In the genomic region with DNA sequence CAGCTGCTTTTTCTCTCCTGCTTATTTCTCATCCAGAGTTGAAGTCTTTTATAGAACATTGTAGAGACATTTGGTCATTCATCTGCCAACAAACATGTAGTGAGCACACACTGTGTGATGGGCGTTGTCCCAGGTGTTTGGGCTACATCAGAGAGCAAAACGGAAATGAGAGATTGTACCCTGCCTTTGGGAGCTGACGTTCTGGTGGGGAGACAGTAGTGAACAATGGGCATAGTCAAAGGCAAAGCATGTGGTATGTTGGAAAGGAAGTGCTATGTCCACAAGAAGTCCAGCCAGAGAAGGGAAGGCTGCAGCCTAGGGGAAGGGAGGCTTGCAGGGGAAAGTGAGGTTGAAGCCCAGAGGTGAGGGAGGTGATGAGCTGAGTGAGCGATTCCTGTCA, we compare ENCODE assay signal across 27 cellular contexts.
"Had no signal": no experiment of that assay in that cellular context is flagged by ENCODE, and none has a peak within 500 bp of the region (broad histone marks: within the 10 kb centered on the region; RNA-seq: fewer than 3 reads in every experiment).

No MANE protein-coding gene starts in this region.

- H3K27me3 ChIP-seq: colonic mucosa, foreskin keratinocyte, heart right ventricle, sigmoid colon, uterus had no signal

- FAIRE-seq: bronchial epithelial cell, small intestine, TTC549 had no signal

- H3K4me1 ChIP-seq: colonic mucosa, foreskin keratinocyte, heart right ventricle, sigmoid colon, uterus had no signal

- H3K36me3 Mint-ChIP-seq: activated naive CD8-positive, alpha-beta T cell had no signal

- H3K9me3 Mint-ChIP-seq: central memory CD8-positive, alpha-beta T cell; T-helper 1 cell treated with Interleukin-12 subunit alpha and Interleukin-12 subunit beta and Interleukin-4 antibody, amounts not matched to agents 30 μg/mL and 1 μg/mL, for 36 hours had no signal

- H3K4me1 Mint-ChIP-seq: central memory CD8-positive, alpha-beta T cell; nephron had no signal

- H3K4me3 ChIP-seq: colonic mucosa, heart right ventricle, lower lobe of right lung, mucosa of descending colon, sigmoid colon, thoracic aorta, uterus had no signal

- H3K36me3 ChIP-seq: colonic mucosa, heart right ventricle, lower lobe of right lung, sigmoid colon, thoracic aorta, uterus had no signal

- H3K27ac Mint-ChIP-seq: activated naive CD8-positive, alpha-beta T cell; nephron; T-helper 1 cell treated with Interleukin-12 subunit alpha and Interleukin-12 subunit beta and Interleukin-4 antibody, amounts not matched to agents 30 μg/mL and 1 μg/mL, for 36 hours had no signal

- DNase-seq: activated CD4-positive, alpha-beta T cell treated with anti-CD3 and anti-CD28 coated beads for 48 hours; activated CD4-positive, alpha-beta T cell treated with anti-CD3 and anti-CD28 coated beads, Interleukin-2, amount 50 U/mL, for 48 hours; activated CD8-positive, alpha-beta memory T cell treated with anti-CD3 and anti-CD28 coated beads for 24 hours; activated effector memory CD4-positive, alpha-beta T cell treated with Interleukin-2 at 50 U/mL for 16 hours; activated naive CD4-positive, alpha-beta T cell treated with Interleukin-2 at 50 U/mL for 16 hours; colonic mucosa; foreskin keratinocyte; heart right ventricle; kidney glomerular epithelial cell; lower lobe of right lung; mesendoderm; mucosa of descending colon; sigmoid colon; small intestine; stimulated activated naive CD4-positive, alpha-beta T cell; T-helper 9 cell; trophoblast cell; uterus had no signal

- H3K4me3 Mint-ChIP-seq: activated naive CD8-positive, alpha-beta T cell; central memory CD8-positive, alpha-beta T cell; nephron; T-helper 1 cell treated with Interleukin-12 subunit alpha and Interleukin-12 subunit beta and Interleukin-4 antibody, amounts not matched to agents 30 μg/mL and 1 μg/mL, for 36 hours had no signal

- ATAC-seq: esophagus mucosa, foreskin keratinocyte, heart right ventricle, left lobe of liver, mucosa of descending colon had no signal

- H3K9me3 ChIP-seq: colonic mucosa, lower lobe of right lung, sigmoid colon, thoracic aorta, uterus had no signal
